25 cellular contexts compared by ENCODE assay signal in the genomic region with DNA sequence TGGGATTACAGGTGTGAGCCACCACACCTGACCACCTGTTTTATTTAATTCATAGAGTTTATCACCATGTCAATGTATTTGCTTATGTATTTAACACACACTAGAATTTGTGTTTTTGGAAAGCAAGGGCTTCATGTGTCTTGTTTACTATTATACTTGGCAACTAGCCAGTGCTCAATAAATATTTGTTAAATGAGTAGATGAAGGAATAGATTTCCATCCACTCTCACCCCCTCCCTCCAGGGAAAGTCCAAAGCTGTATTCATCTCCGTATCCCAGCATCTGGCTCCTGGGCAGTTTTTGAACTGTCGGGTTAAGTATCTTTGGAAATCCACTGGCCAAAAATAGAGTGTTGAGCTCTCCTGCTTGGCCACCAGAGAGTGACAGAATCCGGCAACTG. TPM values are rescaled to one million over a fixed set of nuclear protein-coding genes. Genes with fewer than 3 reads are reported as not detected.
A peak's percentile ranks its signal among the peaks of the same experiment; 100 is the strongest.
DNase-seq lines count a peak whose midpoint lies in the region; ATAC-seq, FAIRE-seq and TF ChIP-seq lines count a peak whose summit lies in the region.
"Had no signal": no experiment of that assay in that cellular context is flagged by ENCODE, and none has a peak within 500 bp of the region (broad histone marks: within the 10 kb centered on the region; RNA-seq: fewer than 3 reads in every experiment).

No MANE protein-coding gene starts in this region.

- 0 out of 4 replicates have a peak overlapping the region, but pooled peaks of 1 of the 2 experiments have one; percentile 28 for H3K9ac ChIP-seq in K562 (ENCODE audit: insufficient read depth in 1 of 2, low read depth in 2 of 2, low read length in 2 of 2)
- H3K9ac ChIP-seq: SK-N-SH had no signal

- no peak for FAIRE-seq in K562 (lab: Jason Lieb, UNC)
- FAIRE-seq: H54 had no signal

- POLR2A ChIA-PET in K562 (lab: Yijun Ruan, JAX) = interaction anchor here (1.1 to 1.5 kb wide), 2 partner anchors 11 to 14 kb away, joined by 3 read pairs; no protein-coding TSS in a partner anchor

- no peak for TF ChIP-seq POLR2A in K562 (conservative IDR thresholded peaks at IDR 0.05)

- DNase-seq in NCI-H2029 (lab: John Stamatoyannopoulos, UW) (peak; percentile 68), NCI-H2029 treated with DMSO at 0.1 percent for 48 hours (lab: John Stamatoyannopoulos, UW) (no peak), LoVo (ENCODE audit: low spot score) (peak; percentile 8), NCI-H69 (lab: John Stamatoyannopoulos, UW) (peak; percentile 47), K562 (ENCODE audit: extremely low read depth in 1 of 4, low spot score in 3 of 4) (no peak), GM13977 (ENCODE audit: low spot score) (no peak)
- DNase-seq: AML-193, GF-D8, Karpas-422, MM.1S, NCI-H1092, NCI-H1694, NCI-H2171, NCI-H526, OCI-M1, SHP77, SK-N-SH, T-helper 1 cell, T-helper 9 cell had no signal

- TF ChIP-seq EP300 in K562 (IDR thresholded peaks at IDR 0.05; ENCODE audit: low read length) = no peak

- H4K20me1 ChIP-seq in K562 (replicated peaks; ENCODE audit: control insufficient read depth, insufficient read depth, low read length) = no peaks in the 10 kb centered on the region

- WGBS in K562 (ENCODE audit: insufficient coverage, low coverage, missing lambda C conversion rate) = 7% methylated on average over 3 of the region's 3 CpGs

- intact Hi-C loops in K562 (cut with micrococcal nuclease) = loop anchor here (10.0 kb wide), 2 partner anchors 93 to 273 kb away; no protein-coding TSS in a partner anchor

- no peak overlapping the region for H3K27ac ChIP-seq in K562 (ENCODE audit: extremely low read depth, low read depth, low read length)
- H3K27ac ChIP-seq: 22Rv1, C4-2B had no signal

- no peaks in the 10 kb centered on the region; the same call in 1 of the 2 replicates for H3K9me3 ChIP-seq in K562 (replicated peaks; ENCODE audit: control insufficient read depth, insufficient read depth, low read depth, low read length)
- H3K9me3 ChIP-seq: SK-N-SH had no signal

- no peak overlapping the region for H3K4me2 ChIP-seq in K562 (ENCODE audit: insufficient read depth, low read length)
- H3K4me2 ChIP-seq: SK-N-SH had no signal

- peaks cover 0 to 6% of the 10 kb centered on the region in 2 experiments; a peak in 2 of 5 replicates for H3K27me3 ChIP-seq in K562 (ENCODE audit: control insufficient read depth in 2 of 2, insufficient read depth in 2 of 2, low read length in 2 of 2)

- H3K9me1 ChIP-seq in K562 (ENCODE audit: control insufficient read depth, insufficient read depth, low read length) = no peaks in the 10 kb centered on the region

- no peak for TF ChIP-seq RAD21 in K562 (CRISPR knock-in tag; conservative IDR thresholded peaks at IDR 0.05 in 1 of 2, IDR thresholded peaks at IDR 0.05 in 1 of 2)

- no peaks in the 10 kb centered on the region for H3K36me3 ChIP-seq in K562 (ENCODE audit: control insufficient read depth, insufficient read depth, low read length)

- CTCF ChIA-PET in K562 (lab: Yijun Ruan, JAX; ENCODE audit: low intra/inter-chr PET ratio) = interaction anchor here (0.6 kb wide), 1 partner anchor 212 kb away, joined by 3 read pairs; no protein-coding TSS in a partner anchor

- BruUV-seq in K562 (replicated peaks; lab: Mats Ljungman, UMichigan) = no TSS peak

- ATAC-seq in K562 (no peak), GM21390 (IDR thresholded peaks at IDR 0.05; ENCODE audit: unreplicated experiment) (no peak), HG02610 (IDR thresholded peaks at IDR 0.05; ENCODE audit: unreplicated experiment) (no peak)

- H2AFZ ChIP-seq in K562 (ENCODE audit: low read depth, low read length) = no peak overlapping the region

- no peak overlapping the region for H3K4me3 ChIP-seq in K562

- in situ Hi-C loops in K562 (cut with MboI) (no loop called here), GM13977 (cut with MboI; ENCODE audit: low pct_unique_long_range_greater_than_20kb, low sequenced_read_pairs, unreplicated experiment) (no loop called here)

- peaks cover 0 to 6% of the 10 kb centered on the region in 2 experiments; a peak in 2 of 5 replicates for H3K4me1 ChIP-seq in K562 (replicated peaks in 1 of 2; ENCODE audit: control insufficient read depth in 2 of 2, insufficient read depth in 2 of 2, low read length in 2 of 2)

- no peaks in the 10 kb centered on the region for H3K79me2 ChIP-seq in K562 (ENCODE audit: control insufficient read depth, insufficient read depth, low read length)

- TF ChIP-seq CTCF in K562 (IDR thresholded peaks at IDR 0.05 in 2 of 3, conservative IDR thresholded peaks at IDR 0.05 in 1 of 3; ENCODE audit: insufficient read depth in 2 of 3, low read depth in 1 of 3, low read length in 3 of 3) (no peak), GM13977 (IDR thresholded peaks at IDR 0.05; ENCODE audit: extremely low read depth, insufficient read depth, missing control alignments) (no peak)

TF ChIP-seq in K562, 482 proteins besides CTCF, POLR2A, EP300 and RAD21:
- TF ChIP-seq BCOR (IDR thresholded peaks at IDR 0.05) = no peak
- peak; percentile 79 for TF ChIP-seq NFIC (IDR thresholded peaks at IDR 0.05)

RNA-seq across cellular contexts. Expression of gene RADIL, which starts 4.6 kb away (rescaled TPM):
- 6.8 and 17.5 TPM in 2 replicates for total RNA-seq in K562 (2011; cell fraction: chromatin; rRNA removed; ENCODE audit: low replicate concordance)
- total RNA-seq in K562 (2011; cell fraction: nucleolus; rRNA removed) = 12.3 and 13.3 TPM in 2 replicates
- 6.7 and 8.8 TPM in 2 replicates for total RNA-seq in K562 (2011; cell fraction: nucleoplasm; rRNA removed)
- total RNA-seq in K562 (2014; rRNA removed) (4.6 and 4.8 TPM in 2 replicates), K562 (2014; rRNA removed; fragmentation: Illumina TruSeq; extraction: Trizol) (0.25 and 0.48 TPM in 2 replicates), K562 (2015; rRNA removed; fragmentation: Illumina TruSeq; extraction: Trizol) (0.91 and 1.4 TPM in 2 replicates), K562 (2021) (8.1 and 8.6 TPM in 2 replicates)
- polyA plus RNA-seq in K562 (2011; rRNA removed) (2.4 and 2.7 TPM in 2 replicates), K562 (2014; fragmentation: Illumina TruSeq; extraction: Trizol) (1.4 and 2.2 TPM in 2 replicates), K562 (2014; fragmentation: Nextera tagmentation; extraction: Ambion mirVana) (under 1 TPM in 1 of 2 experiments, not detected in 1; 0.06 TPM), K562 (2014; rRNA removed) (4.2 and 5.4 TPM in 2 replicates)
- polyA plus RNA-seq in K562 (2011; cell fraction: cytosol; rRNA removed) = 3.6 and 9.7 TPM in 2 replicates
- polyA plus RNA-seq in K562 (2011; cell fraction: nucleus; rRNA removed) = 4.8 and 9.7 TPM in 2 replicates
- 2.4 and 5.2 TPM in 2 replicates for polyA plus RNA-seq in K562 (2012)
- polyA minus RNA-seq in K562 (2011; rRNA and poly(A)+ RNA removed) = 1.0 and 3.2 TPM in 2 replicates
- 2.8 and 4.6 TPM in 2 replicates for polyA minus RNA-seq in K562 (2011; cell fraction: cytosol; rRNA and poly(A)+ RNA removed)
- polyA minus RNA-seq in K562 (2011; cell fraction: nucleus; rRNA and poly(A)+ RNA removed) = 3.5 and 5.3 TPM in 2 replicates
- total RNA-seq: RPMI7951 had no signal

RNA-seq across cellular contexts. Expression of gene PAPOLB, which starts 26.3 kb away (rescaled TPM):
- total RNA-seq in K562 (2011; cell fraction: chromatin; rRNA removed; ENCODE audit: low replicate concordance) = 2.8 and 9.8 TPM in 2 replicates
- 1.0 and 1.3 TPM in 2 replicates for total RNA-seq in K562 (2011; cell fraction: nucleolus; rRNA removed)
- total RNA-seq in K562 (2011; cell fraction: nucleoplasm; rRNA removed) = 2.3 and 2.8 TPM in 2 replicates
- total RNA-seq in K562 (2014; rRNA removed) = 0.12 TPM in 1 of 2 replicates, not detected in the other
- total RNA-seq in K562 (2014; rRNA removed; fragmentation: Illumina TruSeq; extraction: Trizol) = 0.26 and 0.33 TPM in 2 replicates
- total RNA-seq in K562 (2015; rRNA removed; fragmentation: Illumina TruSeq; extraction: Trizol) = 0.23 and 0.29 TPM in 2 replicates
- total RNA-seq in K562 (2021) = 0.16 and 0.25 TPM in 2 replicates
- polyA plus RNA-seq in K562 (2011; rRNA removed) = 0.01 and 0.04 TPM in 2 replicates
- polyA plus RNA-seq in K562 (2011; cell fraction: cytosol; rRNA removed) = not detected in 2 replicates
- polyA plus RNA-seq in K562 (2011; cell fraction: nucleus; rRNA removed) = 0.16 and 0.20 TPM in 2 replicates
- polyA plus RNA-seq in K562 (2012) = 0.03 TPM in 1 of 2 replicates, not detected in the other
- not detected in 2 replicates for polyA plus RNA-seq in K562 (2014; fragmentation: Illumina TruSeq; extraction: Trizol)
- polyA plus RNA-seq in K562 (2014; fragmentation: Nextera tagmentation; extraction: Ambion mirVana) = not detected
- polyA plus RNA-seq in K562 (2014; rRNA removed) = 0.05 TPM in 1 of 2 replicates, not detected in the other
- polyA minus RNA-seq in K562 (2011; rRNA and poly(A)+ RNA removed) = 0.81 and 0.99 TPM in 2 replicates
- polyA minus RNA-seq in K562 (2011; cell fraction: cytosol; rRNA and poly(A)+ RNA removed) = not detected in 2 replicates
- 0.94 and 1.6 TPM in 2 replicates for polyA minus RNA-seq in K562 (2011; cell fraction: nucleus; rRNA and poly(A)+ RNA removed)
- total RNA-seq: RPMI7951 had no signal
- polyA plus RNA-seq: SK-N-SH had no signal

Comparison
In these comparisons a context has a peak if more than half of its experiments do, and no peak if none do; other contexts are left out.
1. DNase-seq: peak in NCI-H2029 (single experiment), LoVo (single experiment) and NCI-H69 (single experiment); none in NCI-H2029 treated with DMSO at 0.1 percent for 48 hours (single experiment), K562 (0 of 4) and GM13977 (single experiment).